8 cellular contexts compared by ENCODE assay signal in genomic region chr10:22325948-22326702, GRCh38. TPM values are rescaled to one million over a fixed set of nuclear protein-coding genes. Genes with fewer than 3 reads are reported as not detected.
A peak's percentile ranks its signal among the peaks of the same experiment; 100 is the strongest.
DNase-seq lines count a peak whose midpoint lies in the region; ATAC-seq, FAIRE-seq and TF ChIP-seq lines count a peak whose summit lies in the region.

No MANE protein-coding gene starts in this region.

- in situ Hi-C loops in gastrocnemius medialis (cut with MboI; ENCODE audit: low sequenced_read_pairs in 4 of 4): loop anchor here in 1 of 4 donors (10.0 kb wide), 1 partner anchor 801 kb away; the partner anchor contains the start of gene SKIDA1

- ATAC-seq in gastrocnemius medialis: no peak

- peaks cover 6% of the 10 kb centered on the region for H3K27me3 ChIP-seq in SJCRH30
- H3K27me3 ChIP-seq in gastrocnemius medialis: peaks cover 10 to 25% (median 23%) of the 10 kb centered on the region in 3 donors

- TF ChIP-seq POLR2A in GM12892 (IDR thresholded peaks at IDR 0.05; ENCODE audit: low read depth, low read length) (no peak), gastrocnemius medialis (IDR thresholded peaks at IDR 0.05) (no peak)

- no peaks in the 10 kb centered on the region for H3K9me3 ChIP-seq in SJCRH30 (replicated peaks)
- H3K9me3 ChIP-seq in gastrocnemius medialis: no peaks in the 10 kb centered on the region

- peaks cover 21% of the 10 kb centered on the region for H3K4me1 ChIP-seq in SJCRH30
- peaks cover 28 to 36% of the 10 kb centered on the region in 2 donors for H3K4me1 ChIP-seq in gastrocnemius medialis

- DNase-seq in GM12892 (ENCODE audit: insufficient read length) (no peak), SJCRH30 (no peak), fibroblast of peridontal ligament (ENCODE audit: extremely low read depth) (peak; percentile 46), gastrocnemius medialis (no peak), NCI-H2171 (lab: John Stamatoyannopoulos, UW) (no peak), NCI-H345 treated with DMSO at 0.1 percent for 48 hours (lab: John Stamatoyannopoulos, UW; ENCODE audit: unreplicated experiment) (no peak)
- no peak for DNase-seq in effector CD4-positive, alpha-beta T cell
- no peak for DNase-seq in activated CD4-positive, CD25-positive, alpha-beta regulatory T cell (lab: John Stamatoyannopoulos, UW)

- TF ChIP-seq CTCF in gastrocnemius medialis (IDR thresholded peaks at IDR 0.05 in 4 of 5, conservative IDR thresholded peaks at IDR 0.05 in 1 of 5): no peak

- H3K27ac ChIP-seq in SJCRH30 (no peak overlapping the region), gastrocnemius medialis (peak overlapping the region; percentile 43 to 67 (median 60))

- peak; percentile 40 for FAIRE-seq in GM12892 (lab: Jason Lieb, UNC)

- H3K4me3 ChIP-seq in SJCRH30: peak overlapping the region; percentile 59
- peak overlapping the region; percentile 57 to 64 (median 64) for H3K4me3 ChIP-seq in gastrocnemius medialis

- H3K36me3 ChIP-seq in SJCRH30 (peaks cover 37% of the 10 kb centered on the region), gastrocnemius medialis (peaks cover 0 to 42% of the 10 kb centered on the region in 2 donors)

- intact Hi-C loops in gastrocnemius medialis (cut with DNase I; ENCODE audit: low total_unique reads): loop anchor here (10.0 kb wide), 3 partner anchors 241 to 1109 kb away; partner anchors contain the start of genes OTUD1 and PIP4K2A

RNA-seq across cellular contexts. Expression of gene BMI1, which starts 5.2 kb away (rescaled TPM):
- polyA plus RNA-seq in GM12892 (2012; ENCODE audit: missing spikeins): 34.8 TPM
- total RNA-seq in SJCRH30 (2014; rRNA removed; shearing (Covaris generic)): 81.9 and 103 TPM in 2 replicates
- total RNA-seq in gastrocnemius medialis: 10 to 100 TPM; 22.4 to 68.4 (median 57.6) TPM

RNA-seq across cellular contexts. Expression of gene COMMD3, which starts 9.9 kb away (rescaled TPM):
- 111 TPM for polyA plus RNA-seq in GM12892 (2012; ENCODE audit: missing spikeins)
- total RNA-seq in SJCRH30 (2014; rRNA removed; shearing (Covaris generic)): 47.7 and 49.7 TPM in 2 replicates
- 10 to 100 TPM; 26.8 to 50.9 (median 37.9) TPM for total RNA-seq in gastrocnemius medialis

RNA-seq across cellular contexts. Expression of gene SPAG6, which starts 19.2 kb away (rescaled TPM):
- 0.17 TPM for polyA plus RNA-seq in GM12892 (2012; ENCODE audit: missing spikeins)
- total RNA-seq in SJCRH30 (2014; rRNA removed; shearing (Covaris generic)): 0.25 and 1.3 TPM in 2 replicates
- under 1 TPM in 1 of 4 donors, not detected in 3; 0.12 TPM for total RNA-seq in gastrocnemius medialis
